1 cellular context compared by ENCODE assay signal in the genomic region with DNA sequence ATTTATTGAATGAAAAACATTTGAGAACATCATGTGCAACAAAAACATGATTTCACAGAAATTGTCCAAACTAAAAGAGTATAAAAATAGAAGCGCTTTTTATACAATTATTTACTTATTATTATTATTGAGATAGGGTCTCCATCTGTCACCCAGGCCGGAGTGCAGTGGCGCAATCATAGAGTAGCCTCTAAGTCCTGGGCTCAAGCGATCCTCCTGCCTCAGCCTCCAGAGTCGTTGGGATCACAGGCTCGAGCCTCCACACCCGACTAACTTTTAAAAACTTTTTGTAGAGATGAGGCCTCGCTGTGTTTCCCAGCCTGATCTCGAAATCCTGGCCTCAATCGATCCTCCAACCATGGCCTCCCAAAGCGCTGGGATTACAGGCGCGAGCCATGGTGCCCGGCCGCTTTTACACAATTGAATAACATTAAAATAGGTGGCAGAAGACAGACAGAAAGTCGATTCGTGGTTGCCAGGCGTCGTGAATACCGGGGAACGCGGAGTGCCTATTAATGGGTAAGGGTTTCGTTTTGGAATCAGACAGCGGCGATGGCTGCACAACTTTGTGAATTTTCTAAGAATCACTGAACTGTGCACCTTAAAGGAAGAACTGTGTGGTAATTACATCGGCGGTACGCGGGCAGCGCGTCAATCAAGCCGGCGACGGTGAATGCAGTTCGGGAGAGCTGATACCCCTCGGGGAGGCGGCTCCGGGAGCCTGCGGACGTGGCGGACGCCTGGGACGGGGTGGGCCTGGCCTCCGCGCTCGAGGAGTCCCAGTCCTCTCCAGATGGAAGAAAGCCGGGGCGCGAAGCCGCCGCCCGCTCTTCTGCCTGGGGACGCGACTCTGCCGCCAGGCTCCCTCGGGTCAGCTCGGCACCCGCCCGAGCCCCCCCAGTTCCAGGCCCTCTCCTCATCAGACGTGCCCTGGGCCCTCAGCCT.
TF ChIP-seq lines count a peak whose summit lies in the region.

No MANE protein-coding gene starts in this region.

TF ChIP-seq in GM12878, 131 proteins besides CTCF, POLR2A, EP300 and RAD21 (continued from another document):
- peak; percentile 12; the same call in 1 of the 2 replicates for TF ChIP-seq CREM (IDR thresholded peaks at IDR 0.05; ENCODE audit: low read depth)
- TF ChIP-seq, protein P1, sequence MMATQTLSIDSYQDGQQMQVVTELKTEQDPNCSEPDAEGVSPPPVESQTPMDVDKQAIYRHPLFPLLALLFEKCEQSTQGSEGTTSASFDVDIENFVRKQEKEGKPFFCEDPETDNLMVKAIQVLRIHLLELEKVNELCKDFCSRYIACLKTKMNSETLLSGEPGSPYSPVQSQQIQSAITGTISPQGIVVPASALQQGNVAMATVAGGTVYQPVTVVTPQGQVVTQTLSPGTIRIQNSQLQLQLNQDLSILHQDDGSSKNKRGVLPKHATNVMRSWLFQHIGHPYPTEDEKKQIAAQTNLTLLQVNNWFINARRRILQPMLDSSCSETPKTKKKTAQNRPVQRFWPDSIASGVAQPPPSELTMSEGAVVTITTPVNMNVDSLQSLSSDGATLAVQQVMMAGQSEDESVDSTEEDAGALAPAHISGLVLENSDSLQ (IDR thresholded peaks at IDR 0.05): peak; percentile 93
